In the genomic region with DNA sequence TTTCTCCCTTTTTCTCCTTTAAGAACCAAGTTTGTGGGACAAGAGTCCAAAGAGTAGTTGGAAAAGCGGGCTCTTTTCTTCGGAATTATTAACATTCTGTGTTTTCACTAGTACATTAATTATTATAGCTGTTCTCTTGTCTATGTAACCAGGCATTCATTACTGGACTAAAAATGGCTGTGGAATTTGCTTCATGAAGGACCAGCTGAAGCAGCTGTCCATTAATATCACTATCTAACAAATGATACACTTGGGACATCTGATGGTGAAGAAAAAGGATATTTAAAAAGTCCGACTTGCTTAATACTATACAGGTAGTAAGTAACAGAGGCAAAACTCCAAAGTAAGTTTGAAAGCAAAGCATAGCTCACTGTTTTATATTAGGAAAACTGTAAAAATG, we compare ENCODE assay signal across 33 cellular contexts.
"Had no signal": no experiment of that assay in that cellular context is flagged by ENCODE, and none has a peak within 500 bp of the region (broad histone marks: within the 10 kb centered on the region; RNA-seq: fewer than 3 reads in every experiment).

No MANE protein-coding gene starts in this region.

- FAIRE-seq: bronchial epithelial cell, TTC549 had no signal

- H3K4me3 ChIP-seq: ascending aorta, cardiac muscle cell had no signal

- ATAC-seq: activated CD4-positive, alpha-beta T cell treated with anti-CD3 and anti-CD28 coated beads for 36 hours; activated CD4-positive, CD25-positive, alpha-beta regulatory T cell treated with anti-CD3 and anti-CD28 coated beads, Interleukin-2, amount 50 U/mL, for 24 hours; activated CD8-positive, alpha-beta memory T cell treated with anti-CD3 and anti-CD28 coated beads, Interleukin-2, amount 10 ng/mL, durations not matched to agents 7 days and 5 days; activated CD8-positive, alpha-beta T cell treated with anti-CD3 and anti-CD28 coated beads, Interleukin-2, amount 10 ng/mL, durations not matched to agents 7 days and 5 days; activated naive CD8-positive, alpha-beta T cell treated with anti-CD3 and anti-CD28 coated beads, Interleukin-2, amount 50 U/mL, for 24 hours; WTC11 had no signal

- H3K4me1 ChIP-seq: ascending aorta had no signal

- H3K36me3 ChIP-seq: ascending aorta, cardiac muscle cell, WERI-Rb-1 had no signal

- H3K27ac ChIP-seq: ascending aorta, cardiac muscle cell, WERI-Rb-1 had no signal

- DNase-seq: activated CD4-positive, alpha-beta memory T cell treated with anti-CD3 and anti-CD28 coated beads, Interleukin-2, amount 10 ng/mL, durations not matched to agents 7 days and 5 days; activated CD4-positive, alpha-beta T cell treated with anti-CD3 and anti-CD28 coated beads for 1 hour; activated CD4-positive, alpha-beta T cell treated with anti-CD3 and anti-CD28 coated beads for 36 hours; activated CD4-positive, alpha-beta T cell treated with anti-CD3 and anti-CD28 coated beads for 48 hours; activated CD4-positive, alpha-beta T cell treated with anti-CD3 and anti-CD28 coated beads, Interleukin-2, amount 10 ng/mL, durations not matched to agents 7 days and 5 days; activated CD4-positive, alpha-beta T cell treated with anti-CD3 and anti-CD28 coated beads, Interleukin-2, amount 50 U/mL, for 48 hours; activated CD4-positive, CD25-positive, alpha-beta regulatory T cell; activated CD8-positive, alpha-beta memory T cell treated with anti-CD3 and anti-CD28 coated beads for 24 hours; activated CD8-positive, alpha-beta memory T cell treated with anti-CD3 and anti-CD28 coated beads, Interleukin-2, amount 10 ng/mL, durations not matched to agents 7 days and 5 days; activated CD8-positive, alpha-beta memory T cell treated with anti-CD3 and anti-CD28 coated beads, Interleukin-2, amount 50 U/mL, for 48 hours; activated CD8-positive, alpha-beta T cell treated with anti-CD3 and anti-CD28 coated beads, Interleukin-2, amount 10 ng/mL, durations not matched to agents 7 days and 5 days; activated effector memory CD4-positive, alpha-beta T cell treated with Interleukin-2 at 50 U/mL for 16 hours; activated gamma-delta T cell; activated naive CD4-positive, alpha-beta T cell treated with anti-CD3 and anti-CD28 coated beads, Interleukin-2, amount 10 ng/mL, durations not matched to agents 7 days and 5 days; activated naive CD4-positive, alpha-beta T cell treated with Interleukin-2 at 50 U/mL for 16 hours; activated naive CD8-positive, alpha-beta T cell treated with anti-CD3 and anti-CD28 coated beads, Interleukin-2, amount 10 ng/mL, durations not matched to agents 7 days and 5 days; activated naive CD8-positive, alpha-beta T cell treated with anti-CD3 and anti-CD28 coated beads, Interleukin-2, amount 50 U/mL, for 24 hours; activated T-cell treated with anti-CD3 and anti-CD28 coated beads, Interleukin-2, amount 50 U/mL, for 24 hours; activated T-cell treated with anti-CD3 and anti-CD28 coated beads, Interleukin-2, amount 50 U/mL, for 48 hours; amygdala; anterior cingulate cortex; caudate nucleus; cerebellar nuclear complex; T-helper 1 cell; T-helper 2 cell; T-helper 9 cell; WERI-Rb-1 had no signal

- H3K27me3 ChIP-seq: ascending aorta, cardiac muscle cell had no signal

- H3K9me3 ChIP-seq: ascending aorta had no signal
